Comparison of ENCODE assay signal across 24 cellular contexts in the genomic region with DNA sequence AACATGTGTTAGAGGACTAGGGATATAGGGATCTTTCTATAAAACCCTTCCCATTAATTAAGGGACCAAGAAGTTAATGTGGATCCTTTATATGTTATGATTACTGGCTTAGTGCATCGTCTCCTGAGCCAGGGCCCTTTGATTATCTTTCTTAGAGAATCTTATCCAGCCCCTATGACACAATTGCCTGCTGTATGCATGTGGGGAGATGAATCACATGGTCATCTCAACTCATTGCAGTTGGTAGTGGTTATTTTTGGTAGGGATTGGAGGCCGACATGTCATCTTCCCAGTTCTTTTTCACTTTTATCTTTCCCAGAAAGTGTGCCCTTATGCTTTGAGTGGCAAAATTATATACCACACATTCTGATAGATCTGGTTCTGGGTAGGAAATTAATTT. TPM values are rescaled to one million over a fixed set of nuclear protein-coding genes. Genes with fewer than 3 reads are reported as not detected.
A peak's percentile ranks its signal among the peaks of the same experiment; 100 is the strongest.
DNase-seq lines count a peak whose midpoint lies in the region; ATAC-seq and TF ChIP-seq lines count a peak whose summit lies in the region.
"Had no signal": no experiment of that assay in that cellular context is flagged by ENCODE, and none has a peak within 500 bp of the region (broad histone marks: within the 10 kb centered on the region; RNA-seq: fewer than 3 reads in every experiment).

No MANE protein-coding gene starts in this region.

- no peaks in the 10 kb centered on the region for H3K9me3 Mint-ChIP-seq in activated CD8-positive, alpha-beta memory T cell treated with anti-CD3 and anti-CD28 coated beads, Interleukin-2, amount 10 ng/mL, durations not matched to agents 7 days and 5 days (ENCODE audit: low read depth)
- H3K9me3 Mint-ChIP-seq: activated CD4-positive, alpha-beta T cell treated with anti-CD3 and anti-CD28 coated beads, Interleukin-2, amount 10 ng/mL, durations not matched to agents 7 days and 5 days; H9; neural progenitor cell; stimulated activated naive B cell treated with anti-CD40 and anti-IgM and Interleukin-4, amounts not matched to agents 10 μg/mL and 1 μg/mL and 100 μg/mL, for 72 hours had no signal

- H3K36me3 ChIP-seq in hepatocyte (replicated peaks; ENCODE audit: insufficient read depth, low read depth): no peaks in the 10 kb centered on the region
- H3K36me3 ChIP-seq in vagina: peaks cover 0 to 10% of the 10 kb centered on the region in 2 donors
- no peaks in the 10 kb centered on the region for H3K36me3 ChIP-seq in mucosa of descending colon (ENCODE audit: low read depth)
- H3K36me3 ChIP-seq: neural progenitor cell had no signal

- H2AFZ ChIP-seq in hepatocyte: no peak overlapping the region
- H2AFZ ChIP-seq: neural progenitor cell had no signal

- H3K9me2 ChIP-seq in hepatocyte (replicated peaks; ENCODE audit: insufficient read depth): no peaks in the 10 kb centered on the region

- no peak overlapping the region for H3K4me2 ChIP-seq in hepatocyte
- H3K4me2 ChIP-seq: BLaER1, neural progenitor cell had no signal

- peaks cover 85% of the 10 kb centered on the region for H3K79me2 ChIP-seq in hepatocyte

- no peak for TF ChIP-seq CTCF in dorsolateral prefrontal cortex (IDR thresholded peaks at IDR 0.05 in 54 of 56, conservative IDR thresholded peaks at IDR 0.05 in 2 of 56; ENCODE audit: low read depth in 1 of 56, partially characterized antibody in 56 of 56)
- no peak for TF ChIP-seq CTCF in hepatocyte (IDR thresholded peaks at IDR 0.05; ENCODE audit: poor library complexity)
- no peak for TF ChIP-seq CTCF in vagina (IDR thresholded peaks at IDR 0.05)
- no peak for TF ChIP-seq CTCF in mucosa of descending colon (IDR thresholded peaks at IDR 0.05)

- H3K4me1 ChIP-seq in hepatocyte (ENCODE audit: insufficient read depth) (peaks cover 19% of the 10 kb centered on the region), vagina (peaks cover 24% of the 10 kb centered on the region), mucosa of descending colon (ENCODE audit: low read depth) (peaks cover 2% of the 10 kb centered on the region)

- no peak overlapping the region for H3K27ac Mint-ChIP-seq in activated CD8-positive, alpha-beta memory T cell treated with anti-CD3 and anti-CD28 coated beads, Interleukin-2, amount 10 ng/mL, durations not matched to agents 7 days and 5 days
- H3K27ac Mint-ChIP-seq: H9; neural progenitor cell; stimulated activated naive B cell treated with anti-CD40 and anti-IgM and Interleukin-4, amounts not matched to agents 10 μg/mL and 1 μg/mL and 100 μg/mL, for 72 hours had no signal

- no peaks in the 10 kb centered on the region for H3K27me3 ChIP-seq in dorsolateral prefrontal cortex
- no peaks in the 10 kb centered on the region for H3K27me3 ChIP-seq in hepatocyte
- no peaks in the 10 kb centered on the region for H3K27me3 ChIP-seq in vagina
- H3K27me3 ChIP-seq: adrenal gland, BLaER1, MG63, neural progenitor cell, tibial nerve had no signal

- peaks cover 22% of the 10 kb centered on the region for H3K4me1 Mint-ChIP-seq in activated CD8-positive, alpha-beta memory T cell treated with anti-CD3 and anti-CD28 coated beads, Interleukin-2, amount 10 ng/mL, durations not matched to agents 7 days and 5 days

- peak overlapping the region in 44 of 59 donors; percentile 3 to 93 (median 82) for H3K27ac ChIP-seq in dorsolateral prefrontal cortex
- H3K27ac ChIP-seq in hepatocyte: peak overlapping the region; percentile 81
- H3K27ac ChIP-seq in substantia nigra (ENCODE audit: low read depth, low read length, poor library complexity, severe bottlenecking): peak overlapping the region; percentile 75
- no peak overlapping the region for H3K27ac ChIP-seq in vagina
- H3K27ac ChIP-seq: 22Rv1, BLaER1, neural progenitor cell, tibial nerve had no signal

- no peaks in the 10 kb centered on the region for H3K9me3 ChIP-seq in hepatocyte (ENCODE audit: low read depth)
- H3K9me3 ChIP-seq in vagina: no peaks in the 10 kb centered on the region
- H3K9me3 ChIP-seq in mucosa of descending colon: no peaks in the 10 kb centered on the region
- H3K9me3 ChIP-seq: adrenal gland, BLaER1, MG63, tibial nerve had no signal

- intact Hi-C loops in dorsolateral prefrontal cortex (cut with DNase I) (loop anchor here in 1 of 2 donors (1.0 kb wide), 1 partner anchor 33 kb away; no protein-coding TSS in a partner anchor), vagina (cut with DNase I) (no loop called here), mucosa of descending colon (cut with DNase I, micrococcal nuclease) (no loop called here)

- peak; percentile 11 for DNase-seq in activated CD8-positive, alpha-beta memory T cell treated with anti-CD3 and anti-CD28 coated beads, Interleukin-2, amount 10 ng/mL, durations not matched to agents 7 days and 5 days
- DNase-seq in activated CD8-positive, alpha-beta memory T cell treated with anti-CD3 and anti-CD28 coated beads, Interleukin-2, amount 50 U/mL, for 48 hours: no peak
- no peak for DNase-seq in dorsolateral prefrontal cortex
- no peak for DNase-seq in hepatocyte (ENCODE audit: low spot score)
- no peak for DNase-seq in substantia nigra (lab: John Stamatoyannopoulos, UW)
- no peak for DNase-seq in vagina (ENCODE audit: extremely low spot score in 2 of 2)
- DNase-seq in mucosa of descending colon: no peak
- no peak for DNase-seq in stimulated activated CD4-positive, alpha-beta T cell treated with anti-CD3 and anti-CD28 coated beads, Interleukin-4, amount 100 ng/mL, for 1 hour
- DNase-seq: activated CD4-positive, alpha-beta T cell treated with anti-CD3 and anti-CD28 coated beads, Interleukin-2, amount 10 ng/mL, durations not matched to agents 7 days and 5 days; activated gamma-delta T cell; effector CD8-positive, alpha-beta T cell; H9; hippocampal formation; mammary epithelial cell; MG63; NCI-H774; SIG-M5; stimulated activated naive B cell treated with anti-CD40 and anti-IgM and Interleukin-4, amounts not matched to agents 10 μg/mL and 1 μg/mL and 100 μg/mL, for 72 hours had no signal

- 59% methylated on average over 2 of the region's 2 CpGs for WGBS in hepatocyte (ENCODE audit: low lambda C conversion rate, missing lambda C conversion rate)

- H3K4me3 ChIP-seq in dorsolateral prefrontal cortex (no peak overlapping the region), hepatocyte (no peak overlapping the region), vagina (no peak overlapping the region), mucosa of descending colon (no peak overlapping the region)
- H3K4me3 ChIP-seq: adrenal gland, BLaER1, MG63, neural progenitor cell, tibial nerve had no signal

- no peaks in the 10 kb centered on the region for H3K27me3 Mint-ChIP-seq in activated CD8-positive, alpha-beta memory T cell treated with anti-CD3 and anti-CD28 coated beads, Interleukin-2, amount 10 ng/mL, durations not matched to agents 7 days and 5 days
- H3K27me3 Mint-ChIP-seq: activated CD4-positive, alpha-beta T cell treated with anti-CD3 and anti-CD28 coated beads, Interleukin-2, amount 10 ng/mL, durations not matched to agents 7 days and 5 days; stimulated activated naive B cell treated with anti-CD40 and anti-IgM and Interleukin-4, amounts not matched to agents 10 μg/mL and 1 μg/mL and 100 μg/mL, for 72 hours had no signal

- H3K4me3 Mint-ChIP-seq in activated CD8-positive, alpha-beta memory T cell treated with anti-CD3 and anti-CD28 coated beads, Interleukin-2, amount 10 ng/mL, durations not matched to agents 7 days and 5 days: no peak overlapping the region
- H3K4me3 Mint-ChIP-seq: activated CD4-positive, alpha-beta T cell treated with anti-CD3 and anti-CD28 coated beads, Interleukin-2, amount 10 ng/mL, durations not matched to agents 7 days and 5 days; H9; neural progenitor cell; stimulated activated naive B cell treated with anti-CD40 and anti-IgM and Interleukin-4, amounts not matched to agents 10 μg/mL and 1 μg/mL and 100 μg/mL, for 72 hours had no signal

- ATAC-seq in activated CD8-positive, alpha-beta memory T cell treated with anti-CD3 and anti-CD28 coated beads, Interleukin-2, amount 10 ng/mL, durations not matched to agents 7 days and 5 days: no peak
- no peak for ATAC-seq in mucosa of descending colon
- ATAC-seq: HepG2; stimulated activated naive B cell treated with anti-CD40 and anti-IgM and Interleukin-4, amounts not matched to agents 10 μg/mL and 1 μg/mL and 100 μg/mL, for 72 hours had no signal

- peaks cover 4% of the 10 kb centered on the region for H4K20me1 ChIP-seq in hepatocyte (ENCODE audit: insufficient read depth, poor library complexity, severe bottlenecking)

- no peak for TF ChIP-seq POLR2A in vagina (IDR thresholded peaks at IDR 0.05)

- CTCF ChIA-PET in activated CD8-positive, alpha-beta memory T cell treated with anti-CD3 and anti-CD28 coated beads, Interleukin-2, amount 10 ng/mL, durations not matched to agents 7 days and 5 days (lab: Charles Lee): interaction anchor here (1.4 to 2.1 kb wide), 2 partner anchors 33 to 94 kb away, joined by 4 to 7 read pairs; no protein-coding TSS in a partner anchor

- H3K36me3 Mint-ChIP-seq in activated CD8-positive, alpha-beta memory T cell treated with anti-CD3 and anti-CD28 coated beads, Interleukin-2, amount 10 ng/mL, durations not matched to agents 7 days and 5 days: peaks cover 2% of the 10 kb centered on the region

RNA-seq across cellular contexts. Expression of gene ZNF664, which starts 25.9 kb away (rescaled TPM):
- total RNA-seq in activated CD8-positive, alpha-beta memory T cell treated with anti-CD3 and anti-CD28 coated beads, Interleukin-2, amount 10 ng/mL, durations not matched to agents 7 days and 5 days: 10 to 100 TPM; 45.8 to 52.5 TPM
- total RNA-seq in dorsolateral prefrontal cortex (100 to 1,000 TPM in 99 of 120 experiments, 10 to 100 TPM in 21; 82.2 to 211 (median 117) TPM), hepatocyte (63.9 and 80.4 TPM in 2 replicates), vagina (40.5 TPM), mucosa of descending colon (100 to 1,000 TPM; 101 to 132 (median 101) TPM)
- polyA plus RNA-seq in hepatocyte: 13.5 and 17.6 TPM in 2 replicates

RNA-seq across cellular contexts. Expression of gene CCDC92, which starts 26.3 kb away (rescaled TPM):
- total RNA-seq in activated CD8-positive, alpha-beta memory T cell treated with anti-CD3 and anti-CD28 coated beads, Interleukin-2, amount 10 ng/mL, durations not matched to agents 7 days and 5 days: 10 to 100 TPM; 16.4 to 19.8 TPM
- total RNA-seq in dorsolateral prefrontal cortex (100 to 1,000 TPM in 116 of 120 experiments, 10 to 100 TPM in 4; 89.7 to 184 (median 138) TPM), hepatocyte (12.8 and 16.9 TPM in 2 replicates), vagina (21.6 TPM), mucosa of descending colon (10 to 100 TPM; 17.7 to 47.2 (median 25.6) TPM)
- polyA plus RNA-seq in hepatocyte: 58.8 and 60.2 TPM in 2 replicates
